In the genomic region with DNA sequence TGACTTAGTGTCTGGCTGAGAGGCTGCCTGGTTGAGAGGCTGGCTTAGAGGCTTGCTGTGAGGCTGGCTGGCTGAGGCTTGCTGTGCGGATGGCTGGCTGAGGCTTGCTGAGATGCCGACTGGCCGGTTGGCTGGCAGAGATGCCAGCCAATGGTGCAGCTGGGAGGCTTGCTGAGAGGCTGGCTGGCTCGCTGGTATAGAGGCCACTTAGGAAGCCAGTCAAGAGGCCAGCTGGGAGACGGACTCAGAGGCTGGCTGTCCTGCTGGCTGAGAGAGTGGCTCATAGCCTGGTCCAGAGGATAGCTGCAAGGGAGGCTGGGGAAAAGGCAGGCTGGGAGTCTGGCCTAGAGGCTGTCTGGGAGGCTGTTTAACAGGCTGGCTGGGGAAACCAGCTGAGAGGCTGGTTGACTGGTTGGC, we compare ENCODE assay signal across 1 cellular context.
A peak's percentile ranks its signal among the peaks of the same experiment; 100 is the strongest.
TF ChIP-seq lines count a peak whose summit lies in the region.

No MANE protein-coding gene starts in this region.

TF ChIP-seq in HepG2, 621 proteins besides CTCF, POLR2A, EP300 and RAD21 (continued from another document):
- TF ChIP-seq, protein P1, sequence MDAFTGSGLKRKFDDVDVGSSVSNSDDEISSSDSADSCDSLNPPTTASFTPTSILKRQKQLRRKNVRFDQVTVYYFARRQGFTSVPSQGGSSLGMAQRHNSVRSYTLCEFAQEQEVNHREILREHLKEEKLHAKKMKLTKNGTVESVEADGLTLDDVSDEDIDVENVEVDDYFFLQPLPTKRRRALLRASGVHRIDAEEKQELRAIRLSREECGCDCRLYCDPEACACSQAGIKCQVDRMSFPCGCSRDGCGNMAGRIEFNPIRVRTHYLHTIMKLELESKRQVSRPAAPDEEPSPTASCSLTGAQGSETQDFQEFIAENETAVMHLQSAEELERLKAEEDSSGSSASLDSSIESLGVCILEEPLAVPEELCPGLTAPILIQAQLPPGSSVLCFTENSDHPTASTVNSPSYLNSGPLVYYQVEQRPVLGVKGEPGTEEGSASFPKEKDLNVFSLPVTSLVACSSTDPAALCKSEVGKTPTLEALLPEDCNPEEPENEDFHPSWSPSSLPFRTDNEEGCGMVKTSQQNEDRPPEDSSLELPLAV (CRISPR knock-in tag; conservative IDR thresholded peaks at IDR 0.05; ENCODE audit: low read depth): no peak
- TF ChIP-seq SPEN (CRISPR knock-in tag; IDR thresholded peaks at IDR 0.05; ENCODE audit: low read depth) (peak; percentile 50; the same call in 1 of the 2 replicates), MAFG (CRISPR knock-in tag; IDR thresholded peaks at IDR 0.05) (peak; percentile 74), AGO1 (IDR thresholded peaks at IDR 0.05; ENCODE audit: low read depth, low read length, poor library complexity, severe bottlenecking) (peak; percentile 48), NFE2L2 (IDR thresholded peaks at IDR 0.05; ENCODE audit: low read length) (no peak), ZNF607 (CRISPR knock-in tag; IDR thresholded peaks at IDR 0.05; ENCODE audit: borderline replicate concordance) (0 out of 2 replicates have a peak, but pooled peaks have one; percentile 29)
- TF ChIP-seq, protein P2, sequence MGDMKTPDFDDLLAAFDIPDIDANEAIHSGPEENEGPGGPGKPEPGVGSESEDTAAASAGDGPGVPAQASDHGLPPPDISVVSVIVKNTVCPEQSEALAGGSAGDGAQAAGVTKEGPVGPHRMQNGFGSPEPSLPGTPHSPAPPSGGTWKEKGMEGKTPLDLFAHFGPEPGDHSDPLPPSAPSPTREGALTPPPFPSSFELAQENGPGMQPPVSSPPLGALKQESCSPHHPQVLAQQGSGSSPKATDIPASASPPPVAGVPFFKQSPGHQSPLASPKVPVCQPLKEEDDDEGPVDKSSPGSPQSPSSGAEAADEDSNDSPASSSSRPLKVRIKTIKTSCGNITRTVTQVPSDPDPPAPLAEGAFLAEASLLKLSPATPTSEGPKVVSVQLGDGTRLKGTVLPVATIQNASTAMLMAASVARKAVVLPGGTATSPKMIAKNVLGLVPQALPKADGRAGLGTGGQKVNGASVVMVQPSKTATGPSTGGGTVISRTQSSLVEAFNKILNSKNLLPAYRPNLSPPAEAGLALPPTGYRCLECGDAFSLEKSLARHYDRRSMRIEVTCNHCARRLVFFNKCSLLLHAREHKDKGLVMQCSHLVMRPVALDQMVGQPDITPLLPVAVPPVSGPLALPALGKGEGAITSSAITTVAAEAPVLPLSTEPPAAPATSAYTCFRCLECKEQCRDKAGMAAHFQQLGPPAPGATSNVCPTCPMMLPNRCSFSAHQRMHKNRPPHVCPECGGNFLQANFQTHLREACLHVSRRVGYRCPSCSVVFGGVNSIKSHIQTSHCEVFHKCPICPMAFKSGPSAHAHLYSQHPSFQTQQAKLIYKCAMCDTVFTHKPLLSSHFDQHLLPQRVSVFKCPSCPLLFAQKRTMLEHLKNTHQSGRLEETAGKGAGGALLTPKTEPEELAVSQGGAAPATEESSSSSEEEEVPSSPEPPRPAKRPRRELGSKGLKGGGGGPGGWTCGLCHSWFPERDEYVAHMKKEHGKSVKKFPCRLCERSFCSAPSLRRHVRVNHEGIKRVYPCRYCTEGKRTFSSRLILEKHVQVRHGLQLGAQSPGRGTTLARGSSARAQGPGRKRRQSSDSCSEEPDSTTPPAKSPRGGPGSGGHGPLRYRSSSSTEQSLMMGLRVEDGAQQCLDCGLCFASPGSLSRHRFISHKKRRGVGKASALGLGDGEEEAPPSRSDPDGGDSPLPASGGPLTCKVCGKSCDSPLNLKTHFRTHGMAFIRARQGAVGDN (CRISPR knock-in tag; IDR thresholded peaks at IDR 0.05): 0 out of 2 replicates have a peak, but pooled peaks have one; percentile 2
